Comparison of ENCODE assay signal across 14 cellular contexts in genomic region chr3:24400450-24400849, GRCh38.
"Had no signal": no experiment of that assay in that cellular context is flagged by ENCODE, and none has a peak within 500 bp of the region (broad histone marks: within the 10 kb centered on the region; RNA-seq: fewer than 3 reads in every experiment).

No MANE protein-coding gene starts in this region.

- H3K9me3 ChIP-seq: gastroesophageal sphincter had no signal

- H3K36me3 Mint-ChIP-seq: stimulated activated effector memory CD8-positive, alpha-beta T cell treated with anti-CD3 and anti-CD28 coated beads, Interleukin-12 subunit alpha, Interleukin-12 subunit beta, amount 100 ng/mL, for 72 hours had no signal

- H3K9me3 Mint-ChIP-seq: activated CD8-positive, alpha-beta T cell treated with anti-CD3 and anti-CD28 coated beads for 36 hours; activated T-helper 1 cell treated with anti-CD3 and anti-CD28 coated beads, Interleukin-12 subunit alpha, Interleukin-12 subunit beta, Interleukin-2, Interleukin-4 antibody, amounts not matched to agents 30 ng/mL and 10 ng/mL and 1 ng/mL, durations not matched to agents 14 hours and 24 hours and 36 hours; central memory CD8-positive, alpha-beta T cell; stimulated activated effector memory CD8-positive, alpha-beta T cell treated with anti-CD3 and anti-CD28 coated beads, Interleukin-12 subunit alpha, Interleukin-12 subunit beta, amount 100 ng/mL, for 72 hours had no signal

- DNase-seq: activated CD4-positive, alpha-beta T cell treated with anti-CD3 and anti-CD28 coated beads for 4 hours; activated CD8-positive, alpha-beta memory T cell treated with anti-CD3 and anti-CD28 coated beads, Interleukin-2, amount 50 U/mL, for 48 hours; activated CD8-positive, alpha-beta T cell treated with anti-CD3 and anti-CD28 coated beads for 36 hours; activated naive CD4-positive, alpha-beta T cell treated with anti-CD3 and anti-CD28 coated beads for 36 hours; effector memory CD4-positive, alpha-beta T cell; T-helper 1 cell; trophoblast cell had no signal

- ATAC-seq: activated CD8-positive, alpha-beta T cell treated with anti-CD3 and anti-CD28 coated beads for 36 hours; stimulated activated effector memory CD8-positive, alpha-beta T cell treated with anti-CD3 and anti-CD28 coated beads, Interleukin-12 subunit alpha, Interleukin-12 subunit beta, amount 100 ng/mL, for 72 hours had no signal

- H3K4me3 ChIP-seq: gastroesophageal sphincter, smooth muscle cell had no signal

- H3K27ac Mint-ChIP-seq: activated CD8-positive, alpha-beta T cell treated with anti-CD3 and anti-CD28 coated beads for 36 hours; activated naive CD4-positive, alpha-beta T cell treated with anti-CD3 and anti-CD28 coated beads for 36 hours; activated T-helper 1 cell treated with anti-CD3 and anti-CD28 coated beads, Interleukin-12 subunit alpha, Interleukin-12 subunit beta, Interleukin-2, Interleukin-4 antibody, amounts not matched to agents 30 ng/mL and 10 ng/mL and 1 ng/mL, durations not matched to agents 14 hours and 24 hours and 36 hours; stimulated activated effector memory CD8-positive, alpha-beta T cell treated with anti-CD3 and anti-CD28 coated beads, Interleukin-12 subunit alpha, Interleukin-12 subunit beta, amount 100 ng/mL, for 72 hours had no signal

- H3K36me3 ChIP-seq: gastroesophageal sphincter had no signal

- FAIRE-seq: keratinocyte had no signal

- H3K4me1 Mint-ChIP-seq: central memory CD8-positive, alpha-beta T cell; stimulated activated effector memory CD8-positive, alpha-beta T cell treated with anti-CD3 and anti-CD28 coated beads, Interleukin-12 subunit alpha, Interleukin-12 subunit beta, amount 100 ng/mL, for 72 hours had no signal

- H3K27ac ChIP-seq: parathyroid adenoma had no signal

- H3K27me3 ChIP-seq: gastroesophageal sphincter had no signal

- H3K27me3 Mint-ChIP-seq: activated CD8-positive, alpha-beta T cell treated with anti-CD3 and anti-CD28 coated beads for 36 hours; central memory CD8-positive, alpha-beta T cell had no signal

- H3K4me3 Mint-ChIP-seq: activated CD8-positive, alpha-beta T cell treated with anti-CD3 and anti-CD28 coated beads for 36 hours; activated naive CD4-positive, alpha-beta T cell treated with anti-CD3 and anti-CD28 coated beads for 36 hours; activated T-helper 1 cell treated with anti-CD3 and anti-CD28 coated beads, Interleukin-12 subunit alpha, Interleukin-12 subunit beta, Interleukin-2, Interleukin-4 antibody, amounts not matched to agents 30 ng/mL and 10 ng/mL and 1 ng/mL, durations not matched to agents 14 hours and 24 hours and 36 hours; central memory CD8-positive, alpha-beta T cell; stimulated activated effector memory CD8-positive, alpha-beta T cell treated with anti-CD3 and anti-CD28 coated beads, Interleukin-12 subunit alpha, Interleukin-12 subunit beta, amount 100 ng/mL, for 72 hours had no signal

- H3K4me1 ChIP-seq: parathyroid adenoma had no signal
